Comparison of ENCODE assay signal across 1 cellular context in the genomic region with DNA sequence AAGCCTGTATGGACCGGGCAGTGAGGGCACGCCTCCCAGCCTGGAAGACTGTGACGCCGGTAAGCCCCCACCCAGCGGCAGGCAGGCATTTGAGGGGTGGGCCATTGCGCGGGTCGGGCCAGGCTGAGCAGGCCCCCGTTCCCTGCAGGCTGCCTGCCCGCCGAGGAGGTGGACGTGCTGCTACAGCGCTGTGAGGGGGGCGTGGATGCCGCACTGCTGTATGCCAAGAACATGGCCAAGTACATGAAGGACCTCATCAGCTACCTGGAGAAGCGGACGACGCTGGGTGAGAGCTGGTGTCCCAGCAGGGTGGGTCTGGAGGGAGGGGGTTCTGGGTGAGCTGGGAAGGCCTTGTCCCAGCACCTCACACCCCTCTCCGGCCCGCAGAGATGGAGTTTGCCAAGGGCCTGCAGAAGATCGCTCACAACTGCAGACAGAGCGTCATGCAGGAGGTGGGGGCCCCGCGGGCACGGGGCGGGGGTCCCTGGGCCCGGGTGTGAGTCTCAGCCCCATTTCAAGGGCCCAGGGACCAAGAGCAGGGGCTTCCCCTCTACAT.
TF ChIP-seq lines count a peak whose summit lies in the region.

No MANE protein-coding gene starts in this region.

TF ChIP-seq in K562, 482 proteins besides CTCF, POLR2A, EP300 and RAD21:
- TF ChIP-seq MEF2D (tag; conservative IDR thresholded peaks at IDR 0.05; ENCODE audit: low read depth) (no peak), RUNX1 (IDR thresholded peaks at IDR 0.05; ENCODE audit: low read depth) (0 out of 2 replicates have a peak, but pooled peaks have one; percentile 4), ZFX (CRISPR knock-in tag; IDR thresholded peaks at IDR 0.05) (peak; percentile 4; the same call in 1 of the 2 replicates), ZC3H11A (IDR thresholded peaks at IDR 0.05; ENCODE audit: low read depth, low read length) (no peak), RBFOX2 (IDR thresholded peaks at IDR 0.05; ENCODE audit: low read depth, low read length) (peak; percentile 28; the same call in 1 of the 2 replicates), HMGN3 (IDR thresholded peaks at IDR 0.05; ENCODE audit: borderline replicate concordance, extremely low read depth, insufficient read length, low read depth, low read length) (peak; percentile 14)
- TF ChIP-seq, protein P1, sequence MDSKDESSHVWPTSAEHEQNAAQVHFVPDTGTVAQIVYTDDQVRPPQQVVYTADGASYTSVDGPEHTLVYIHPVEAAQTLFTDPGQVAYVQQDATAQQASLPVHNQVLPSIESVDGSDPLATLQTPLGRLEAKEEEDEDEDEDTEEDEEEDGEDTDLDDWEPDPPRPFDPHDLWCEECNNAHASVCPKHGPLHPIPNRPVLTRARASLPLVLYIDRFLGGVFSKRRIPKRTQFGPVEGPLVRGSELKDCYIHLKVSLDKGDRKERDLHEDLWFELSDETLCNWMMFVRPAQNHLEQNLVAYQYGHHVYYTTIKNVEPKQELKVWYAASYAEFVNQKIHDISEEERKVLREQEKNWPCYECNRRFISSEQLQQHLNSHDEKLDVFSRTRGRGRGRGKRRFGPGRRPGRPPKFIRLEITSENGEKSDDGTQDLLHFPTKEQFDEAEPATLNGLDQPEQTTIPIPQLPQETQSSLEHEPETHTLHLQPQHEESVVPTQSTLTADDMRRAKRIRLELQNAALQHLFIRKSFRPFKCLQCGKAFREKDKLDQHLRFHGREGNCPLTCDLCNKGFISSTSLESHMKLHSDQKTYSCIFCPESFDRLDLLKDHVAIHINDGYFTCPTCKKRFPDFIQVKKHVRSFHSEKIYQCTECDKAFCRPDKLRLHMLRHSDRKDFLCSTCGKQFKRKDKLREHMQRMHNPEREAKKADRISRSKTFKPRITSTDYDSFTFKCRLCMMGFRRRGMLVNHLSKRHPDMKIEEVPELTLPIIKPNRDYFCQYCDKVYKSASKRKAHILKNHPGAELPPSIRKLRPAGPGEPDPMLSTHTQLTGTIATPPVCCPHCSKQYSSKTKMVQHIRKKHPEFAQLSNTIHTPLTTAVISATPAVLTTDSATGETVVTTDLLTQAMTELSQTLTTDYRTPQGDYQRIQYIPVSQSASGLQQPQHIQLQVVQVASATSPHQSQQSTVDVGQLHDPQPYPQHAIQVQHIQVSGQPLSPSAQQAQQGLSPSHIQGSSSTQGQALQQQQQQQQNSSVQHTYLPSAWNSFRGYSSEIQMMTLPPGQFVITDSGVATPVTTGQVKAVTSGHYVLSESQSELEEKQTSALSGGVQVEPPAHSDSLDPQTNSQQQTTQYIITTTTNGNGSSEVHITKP (IDR thresholded peaks at IDR 0.05; ENCODE audit: partially characterized antibody) = peak; percentile 68
